ENCODE assay signal across 8 cellular contexts in the genomic region with DNA sequence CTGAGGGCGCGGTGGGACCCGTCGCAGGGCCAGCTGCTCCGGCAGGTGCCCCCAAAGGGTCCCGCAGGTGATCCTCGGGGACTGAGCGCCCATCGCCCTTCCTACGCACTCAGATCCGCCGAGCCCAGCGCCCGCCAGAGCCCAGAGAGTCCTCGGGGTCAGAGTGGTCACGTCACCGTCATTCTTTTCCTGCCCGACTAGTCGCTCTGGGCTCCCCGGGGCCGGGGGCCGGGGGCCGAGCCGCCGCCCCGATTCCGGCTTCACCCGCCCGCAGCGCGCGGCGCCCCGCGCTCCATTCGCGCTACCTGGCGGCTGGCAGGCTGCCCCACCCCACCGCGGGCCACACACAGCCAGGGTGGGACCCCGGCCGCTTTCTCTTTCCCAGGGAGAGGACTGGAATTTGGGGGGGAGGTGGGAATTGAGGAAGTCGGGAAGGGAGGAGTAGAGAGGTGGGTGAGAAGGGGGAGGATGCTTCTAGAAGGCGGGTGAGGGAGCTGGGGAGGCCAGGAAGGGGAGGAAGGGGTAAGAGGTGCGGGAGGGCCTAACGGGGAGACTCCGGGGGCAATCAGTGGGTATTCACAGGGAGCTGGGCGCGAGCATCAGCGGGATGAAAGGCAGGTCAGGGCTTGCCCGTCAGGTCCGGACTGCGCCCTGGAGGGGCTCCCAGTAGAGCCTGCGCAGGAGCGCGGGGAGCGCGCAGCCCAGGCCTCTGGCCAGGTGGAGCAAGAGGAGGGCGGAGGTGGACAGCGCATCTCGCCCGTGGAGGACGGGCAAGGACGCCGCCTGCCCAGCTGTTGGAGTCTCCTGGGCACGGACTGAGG. TPM values are rescaled to one million over a fixed set of nuclear protein-coding genes. Genes with fewer than 3 reads are reported as not detected.
A peak's percentile ranks its signal among the peaks of the same experiment; 100 is the strongest.
DNase-seq lines count a peak whose midpoint lies in the region; ATAC-seq, FAIRE-seq and TF ChIP-seq lines count a peak whose summit lies in the region.

No MANE protein-coding gene starts in this region.

- H3K4me3 ChIP-seq in psoas muscle = peak overlapping the region; percentile 65

- FAIRE-seq in GM12892 (lab: Jason Lieb, UNC) = no peak

- no peak for TF ChIP-seq POLR2A in GM12892 (IDR thresholded peaks at IDR 0.05; ENCODE audit: low read depth, low read length)

- peaks cover 63% of the 10 kb centered on the region for H3K27me3 Mint-ChIP-seq in activated naive CD4-positive, alpha-beta T cell treated with anti-CD3 and anti-CD28 coated beads, Interleukin-2, amount 10 ng/mL, durations not matched to agents 7 days and 5 days
- H3K27me3 Mint-ChIP-seq in activated T-helper 1 cell treated with anti-CD3 and anti-CD28 coated beads, Interleukin-12 subunit alpha, Interleukin-12 subunit beta, Interleukin-2, Interleukin-4 antibody, amounts not matched to agents 30 ng/mL and 10 ng/mL and 1 ng/mL, durations not matched to agents 14 hours and 24 hours and 36 hours (ENCODE audit: insufficient read depth) = peaks cover 37% of the 10 kb centered on the region

- 1 to 4% (median 2%) methylated on average over 57 to 66 of the region's 66 CpGs for WGBS in psoas muscle, 3 donors

- CTCF ChIA-PET in activated naive CD4-positive, alpha-beta T cell treated with anti-CD3 and anti-CD28 coated beads, Interleukin-2, amount 10 ng/mL, durations not matched to agents 7 days and 5 days (lab: Charles Lee) = interaction anchor here (0.6 to 2.8 kb wide), 6 partner anchors 11 to 283 kb away, joined by 3 to 15 read pairs (median 6); no protein-coding TSS in a partner anchor

- H3K36me3 ChIP-seq in psoas muscle (ENCODE audit: insufficient read depth in 1 of 2, low read depth in 1 of 2) = no peaks in the 10 kb centered on the region

- peak; percentile 36 for DNase-seq in activated naive CD4-positive, alpha-beta T cell treated with anti-CD3 and anti-CD28 coated beads, Interleukin-2, amount 10 ng/mL, durations not matched to agents 7 days and 5 days
- no peak for DNase-seq in activated naive CD4-positive, alpha-beta T cell treated with anti-CD3 and anti-CD28 coated beads, Interleukin-2, amount 50 U/mL, for 16 hours
- no peak for DNase-seq in activated T-helper 1 cell treated with anti-CD3 and anti-CD28 coated beads, Interleukin-12 subunit alpha, Interleukin-12 subunit beta, Interleukin-2, Interleukin-4 antibody, amounts not matched to agents 30 ng/mL and 10 ng/mL and 1 ng/mL, durations not matched to agents 14 hours and 24 hours and 36 hours (ENCODE audit: low spot score)
- peak; percentile 29 for DNase-seq in left cardiac atrium
- no peak for DNase-seq in psoas muscle
- DNase-seq in GM12892 (ENCODE audit: insufficient read length) = no peak

- peak; percentile 67 to 76 for ATAC-seq in left cardiac atrium
- peak; percentile 37 to 48 (median 45) for ATAC-seq in psoas muscle
- no peak for ATAC-seq in HG03039 (IDR thresholded peaks at IDR 0.05; ENCODE audit: unreplicated experiment)
- ATAC-seq in GM18870 (IDR thresholded peaks at IDR 0.05; ENCODE audit: unreplicated experiment) = no peak

- H3K4me1 ChIP-seq in psoas muscle = peaks cover 3% of the 10 kb centered on the region

- peak overlapping the region; percentile 84 for H3K4me3 Mint-ChIP-seq in activated naive CD4-positive, alpha-beta T cell treated with anti-CD3 and anti-CD28 coated beads, Interleukin-2, amount 10 ng/mL, durations not matched to agents 7 days and 5 days
- H3K4me3 Mint-ChIP-seq in activated T-helper 1 cell treated with anti-CD3 and anti-CD28 coated beads, Interleukin-12 subunit alpha, Interleukin-12 subunit beta, Interleukin-2, Interleukin-4 antibody, amounts not matched to agents 30 ng/mL and 10 ng/mL and 1 ng/mL, durations not matched to agents 14 hours and 24 hours and 36 hours = peak overlapping the region; percentile 82

- intact Hi-C loops in activated T-helper 1 cell treated with anti-CD3 and anti-CD28 coated beads, Interleukin-12 subunit alpha, Interleukin-12 subunit beta, Interleukin-2, Interleukin-4 antibody, amounts not matched to agents 30 ng/mL and 10 ng/mL and 1 ng/mL, durations not matched to agents 14 hours and 24 hours and 36 hours (cut with micrococcal nuclease) = loop anchor here (1.0 to 5.0 kb wide), 2 partner anchors 12 to 108 kb away; no protein-coding TSS in a partner anchor
- intact Hi-C loops in left cardiac atrium (cut with DNase I) = no loop called here
- intact Hi-C loops in psoas muscle (cut with DNase I) = no loop called here

- no peak for TF ChIP-seq CTCF in psoas muscle (IDR thresholded peaks at IDR 0.05)

- peaks cover 25% of the 10 kb centered on the region for H3K4me1 Mint-ChIP-seq in activated naive CD4-positive, alpha-beta T cell treated with anti-CD3 and anti-CD28 coated beads, Interleukin-2, amount 10 ng/mL, durations not matched to agents 7 days and 5 days
- H3K4me1 Mint-ChIP-seq in activated T-helper 1 cell treated with anti-CD3 and anti-CD28 coated beads, Interleukin-12 subunit alpha, Interleukin-12 subunit beta, Interleukin-2, Interleukin-4 antibody, amounts not matched to agents 30 ng/mL and 10 ng/mL and 1 ng/mL, durations not matched to agents 14 hours and 24 hours and 36 hours (ENCODE audit: low read depth) = peaks cover 21% of the 10 kb centered on the region

- H3K36me3 Mint-ChIP-seq in activated naive CD4-positive, alpha-beta T cell treated with anti-CD3 and anti-CD28 coated beads, Interleukin-2, amount 10 ng/mL, durations not matched to agents 7 days and 5 days = no peaks in the 10 kb centered on the region
- H3K36me3 Mint-ChIP-seq in activated T-helper 1 cell treated with anti-CD3 and anti-CD28 coated beads, Interleukin-12 subunit alpha, Interleukin-12 subunit beta, Interleukin-2, Interleukin-4 antibody, amounts not matched to agents 30 ng/mL and 10 ng/mL and 1 ng/mL, durations not matched to agents 14 hours and 24 hours and 36 hours (ENCODE audit: low read depth) = no peaks in the 10 kb centered on the region

- H3K9me3 Mint-ChIP-seq in activated naive CD4-positive, alpha-beta T cell treated with anti-CD3 and anti-CD28 coated beads, Interleukin-2, amount 10 ng/mL, durations not matched to agents 7 days and 5 days = no peaks in the 10 kb centered on the region
- no peaks in the 10 kb centered on the region for H3K9me3 Mint-ChIP-seq in activated T-helper 1 cell treated with anti-CD3 and anti-CD28 coated beads, Interleukin-12 subunit alpha, Interleukin-12 subunit beta, Interleukin-2, Interleukin-4 antibody, amounts not matched to agents 30 ng/mL and 10 ng/mL and 1 ng/mL, durations not matched to agents 14 hours and 24 hours and 36 hours

- no peaks in the 10 kb centered on the region for H3K9me3 ChIP-seq in psoas muscle

- H3K27ac ChIP-seq in psoas muscle = peak overlapping the region; percentile 60

- H3K27ac Mint-ChIP-seq in activated naive CD4-positive, alpha-beta T cell treated with anti-CD3 and anti-CD28 coated beads, Interleukin-2, amount 10 ng/mL, durations not matched to agents 7 days and 5 days = peak overlapping the region; percentile 72
- H3K27ac Mint-ChIP-seq in activated T-helper 1 cell treated with anti-CD3 and anti-CD28 coated beads, Interleukin-12 subunit alpha, Interleukin-12 subunit beta, Interleukin-2, Interleukin-4 antibody, amounts not matched to agents 30 ng/mL and 10 ng/mL and 1 ng/mL, durations not matched to agents 14 hours and 24 hours and 36 hours = peak overlapping the region; percentile 71

- peaks cover 0 to 58% (median 8%) of the 10 kb centered on the region in 3 donors for H3K27me3 ChIP-seq in psoas muscle (ENCODE audit: insufficient read depth in 3 of 3, low read length in 2 of 3)

RNA-seq across cellular contexts. Expression of a gene that starts 36.0 kb away (rescaled TPM):
- 0.31 TPM in 1 of 2 replicates, not detected in the other for total RNA-seq in activated T-helper 1 cell treated with anti-CD3 and anti-CD28 coated beads, Interleukin-12 subunit alpha, Interleukin-12 subunit beta, Interleukin-2, Interleukin-4 antibody, amounts not matched to agents 30 ng/mL and 10 ng/mL and 1 ng/mL, durations not matched to agents 14 hours and 24 hours and 36 hours
- 1 to 10 TPM; 1.6 to 1.7 TPM for total RNA-seq in left cardiac atrium
- total RNA-seq in psoas muscle = 1 to 10 TPM in 2 of 4 donors, under 1 TPM in 2; 0.34 to 1.6 (median 0.92) TPM
- polyA plus RNA-seq in psoas muscle = under 1 TPM; 0.08 to 0.69 (median 0.36) TPM
- not detected for polyA plus RNA-seq in GM12892 (2012; ENCODE audit: missing spikeins)

Comparison
In these comparisons a context has a peak if more than half of its experiments do, and no peak if none do; other contexts are left out.
1. DNase-seq: peak in activated naive CD4-positive, alpha-beta T cell treated with anti-CD3 and anti-CD28 coated beads, Interleukin-2, amount 10 ng/mL, durations not matched to agents 7 days and 5 days (single experiment) and left cardiac atrium (single experiment); none in activated naive CD4-positive, alpha-beta T cell treated with anti-CD3 and anti-CD28 coated beads, Interleukin-2, amount 50 U/mL, for 16 hours (single experiment), activated T-helper 1 cell treated with anti-CD3 and anti-CD28 coated beads, Interleukin-12 subunit alpha, Interleukin-12 subunit beta, Interleukin-2, Interleukin-4 antibody, amounts not matched to agents 30 ng/mL and 10 ng/mL and 1 ng/mL, durations not matched to agents 14 hours and 24 hours and 36 hours (single experiment), psoas muscle (0 of 2) and GM12892 (single experiment).
2. ATAC-seq: peak in left cardiac atrium (2 of 2) and psoas muscle (4 of 4); none in HG03039 (single experiment) and GM18870 (single experiment).